ENCODE assay signal across 21 cellular contexts in genomic region chr10:34494012-34494411, GRCh38.
DNase-seq lines count a peak whose midpoint lies in the region; ATAC-seq and TF ChIP-seq lines count a peak whose summit lies in the region.
"Had no signal": no experiment of that assay in that cellular context is flagged by ENCODE, and none has a peak within 500 bp of the region (broad histone marks: within the 10 kb centered on the region; RNA-seq: fewer than 3 reads in every experiment).

No MANE protein-coding gene starts in this region.

- H3K27ac ChIP-seq in foreskin keratinocyte: no peak overlapping the region
- peak overlapping the region; percentile 58 for H3K27ac ChIP-seq in smooth muscle cell (ENCODE audit: low read depth)
- H3K27ac ChIP-seq: KMS-11, thyroid gland, WERI-Rb-1 had no signal

- no peaks in the 10 kb centered on the region for H4K20me1 ChIP-seq in smooth muscle cell (ENCODE audit: low read depth)

- no peak overlapping the region for H2AFZ ChIP-seq in smooth muscle cell (ENCODE audit: low read depth)

- H3K4me1 ChIP-seq in foreskin keratinocyte (peaks cover 33% of the 10 kb centered on the region), smooth muscle cell (ENCODE audit: low read depth) (peaks cover 7% of the 10 kb centered on the region)

- no peaks in the 10 kb centered on the region for H3K27me3 ChIP-seq in foreskin keratinocyte
- H3K27me3 ChIP-seq in smooth muscle cell (ENCODE audit: low read depth): no peaks in the 10 kb centered on the region
- H3K27me3 ChIP-seq: thyroid gland had no signal

- H3K4me2 ChIP-seq in smooth muscle cell: no peak overlapping the region
- H3K4me2 ChIP-seq: KMS-11 had no signal

- H3K79me2 ChIP-seq in smooth muscle cell (ENCODE audit: low read depth): peaks cover 10% of the 10 kb centered on the region

- H3K9me3 ChIP-seq in smooth muscle cell (replicated peaks; ENCODE audit: low read depth): no peaks in the 10 kb centered on the region
- H3K9me3 ChIP-seq: thyroid gland had no signal

- H3K9ac ChIP-seq in smooth muscle cell (ENCODE audit: low read depth): no peak overlapping the region
- H3K9ac ChIP-seq: KMS-11 had no signal

- WGBS in smooth muscle cell (ENCODE audit: low lambda C conversion rate): 64% methylated on average over 5 of the region's 5 CpGs

- peak; percentile 25 for ATAC-seq in foreskin keratinocyte
- ATAC-seq in GM18870 (IDR thresholded peaks at IDR 0.05; ENCODE audit: unreplicated experiment): no peak
- ATAC-seq: left ventricle myocardium superior, sciatic nerve had no signal

- H3K36me3 ChIP-seq in smooth muscle cell (ENCODE audit: low read depth): no peaks in the 10 kb centered on the region
- H3K36me3 ChIP-seq: thyroid gland, WERI-Rb-1 had no signal

- H3F3A ChIP-seq in smooth muscle cell (ENCODE audit: low read depth): peaks cover 13% of the 10 kb centered on the region

- DNase-seq in HPDE6-E6E7 (ENCODE audit: extremely low spot score) (peak; percentile 44), amniotic epithelial cell (ENCODE audit: low read depth) (peak; percentile 67), foreskin keratinocyte (peak; percentile 83 to 89), smooth muscle cell (lab: John Stamatoyannopoulos, UW; ENCODE audit: unreplicated experiment) (no peak), NCI-H345 treated with DMSO at 0.1 percent for 48 hours (lab: John Stamatoyannopoulos, UW; ENCODE audit: unreplicated experiment) (no peak), hepatic stellate cell (ENCODE audit: low spot score) (no peak)
- DNase-seq: activated naive CD4-positive, alpha-beta T cell treated with anti-CD3 and anti-CD28 coated beads, Interleukin-2, amount 10 ng/mL, durations not matched to agents 7 days and 5 days; CD4-positive, CD25-positive, alpha-beta regulatory T cell; foreskin fibroblast; HFFc6; hippocampal formation; left ventricle myocardium superior; midbrain; MV-4-11; NCI-H526; stimulated activated CD4-positive, alpha-beta T cell treated with anti-CD3 and anti-CD28 coated beads, Interleukin-15, amount 100 ng/mL, for 24 hours; thyroid gland; WERI-Rb-1 had no signal

- H3K4me3 ChIP-seq in smooth muscle cell: no peak overlapping the region
- H3K4me3 ChIP-seq: thyroid gland had no signal

- no peak for TF ChIP-seq CTCF in foreskin keratinocyte (conservative IDR thresholded peaks at IDR 0.05)
- no peak for TF ChIP-seq CTCF in smooth muscle cell (IDR thresholded peaks at IDR 0.05; ENCODE audit: borderline replicate concordance, insufficient read depth, poor library complexity, severe bottlenecking)

Comparison
In these comparisons a context has a peak if more than half of its experiments do, and no peak if none do; other contexts are left out.
1. DNase-seq: peak in HPDE6-E6E7 (single experiment), amniotic epithelial cell (single experiment) and foreskin keratinocyte (2 of 2); none in smooth muscle cell (single experiment), NCI-H345 treated with DMSO at 0.1 percent for 48 hours (single experiment) and hepatic stellate cell (single experiment).